ENCODE assay signal across 8 cellular contexts in the genomic region with DNA sequence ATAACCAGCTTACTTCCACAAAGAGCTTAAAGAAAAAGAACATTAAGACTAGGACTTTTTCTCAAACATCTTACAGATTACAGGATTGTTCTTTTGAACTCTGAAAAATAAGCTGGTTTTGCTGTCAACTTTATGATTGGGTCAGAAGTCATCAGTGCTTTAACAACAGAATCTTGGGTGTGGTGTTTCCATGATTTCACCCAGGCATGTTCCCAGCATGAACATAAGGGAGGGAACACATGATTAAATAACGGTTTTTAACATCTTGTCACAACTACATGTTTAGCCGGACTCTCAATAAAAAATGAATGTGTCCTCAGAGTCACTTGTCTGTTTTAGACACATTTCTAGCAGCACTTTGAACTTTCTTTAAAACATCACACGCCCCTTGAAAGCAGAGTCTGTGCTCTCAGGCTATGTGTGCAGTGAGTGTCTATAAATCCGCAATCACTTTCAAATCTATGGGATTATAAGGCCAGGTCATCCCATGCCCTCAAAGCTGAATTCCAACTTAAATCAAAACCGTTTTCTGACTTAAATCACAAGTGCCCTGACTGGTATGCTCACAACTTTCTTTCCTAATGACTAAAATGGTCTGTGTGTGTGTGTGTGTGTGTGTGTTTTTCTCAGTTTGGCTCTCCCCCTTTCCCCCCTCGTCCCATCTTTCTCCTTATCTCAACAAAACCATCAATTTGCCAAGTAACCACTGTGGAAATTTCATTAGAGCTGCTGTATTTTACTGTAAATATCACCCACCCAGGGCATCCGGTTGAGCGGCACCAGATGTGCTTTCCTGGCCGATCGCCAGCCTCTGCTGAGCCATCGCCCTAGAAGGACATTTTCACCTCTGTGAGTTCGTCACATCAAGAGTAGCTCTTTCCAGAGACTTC.
DNase-seq lines count a peak whose midpoint lies in the region; ATAC-seq and TF ChIP-seq lines count a peak whose summit lies in the region.

No MANE protein-coding gene starts in this region.

- TF ChIP-seq CTCF in GM13976 (IDR thresholded peaks at IDR 0.05; ENCODE audit: borderline replicate concordance, control extremely low read depth, extremely low read depth, insufficient read depth, missing control alignments), result no peak
- TF ChIP-seq CTCF in foreskin fibroblast (IDR thresholded peaks at IDR 0.05; ENCODE audit: low read depth, low read length), result no peak

- in situ Hi-C loops in GM13976 (cut with MboI; ENCODE audit: low sequenced_read_pairs, unreplicated experiment), result no loop called here

- no peak overlapping the region for H3K4me3 ChIP-seq in foreskin fibroblast (ENCODE audit: low read depth in 1 of 2, low read length in 2 of 2)

- ATAC-seq in HG02759 (IDR thresholded peaks at IDR 0.05; ENCODE audit: unreplicated experiment) (peak; percentile 71), GM18519 (IDR thresholded peaks at IDR 0.05; ENCODE audit: low FRiP score, unreplicated experiment) (no peak)

- DNase-seq in GM13976 (ENCODE audit: low spot score) (peak; percentile 47), NCI-H2081 (lab: John Stamatoyannopoulos, UW) (peak; percentile 39 to 82), foreskin fibroblast (peak; percentile 90 to 92), ecto neural progenitor cell (ENCODE audit: low spot score) (no peak)
- peak; percentile 5 to 6 for DNase-seq in activated CD8-positive, alpha-beta memory T cell treated with anti-CD3 and anti-CD28 coated beads for 4 hours (ENCODE audit: low read depth in 2 of 2)
- DNase-seq in stimulated activated CD4-positive, alpha-beta T cell treated with anti-CD3 and anti-CD28 coated beads, Interleukin-2, amount 100 ng/mL, for 24 hours, result peak; percentile 48 to 78
